15 cellular contexts compared by ENCODE assay signal in genomic region chr1:158025576-158026230, GRCh38. TPM values are rescaled to one million over a fixed set of nuclear protein-coding genes. Genes with fewer than 3 reads are reported as not detected.
DNase-seq lines count a peak whose midpoint lies in the region; ATAC-seq and TF ChIP-seq lines count a peak whose summit lies in the region.
"Had no signal": no experiment of that assay in that cellular context is flagged by ENCODE, and none has a peak within 500 bp of the region (broad histone marks: within the 10 kb centered on the region; RNA-seq: fewer than 3 reads in every experiment).

No MANE protein-coding gene starts in this region.

- H3K4me1 ChIP-seq in GM23338 (ENCODE audit: insufficient read depth) (peaks cover 38% of the 10 kb centered on the region), smooth muscle cell (ENCODE audit: low read depth) (peaks cover 44% of the 10 kb centered on the region)

- TF ChIP-seq CTCF in GM23338 (conservative IDR thresholded peaks at IDR 0.05; ENCODE audit: low read depth in 2 of 2) = no peak
- no peak for TF ChIP-seq CTCF in WERI-Rb-1 (IDR thresholded peaks at IDR 0.05; ENCODE audit: low read depth, low read length)
- no peak for TF ChIP-seq CTCF in smooth muscle cell (IDR thresholded peaks at IDR 0.05; ENCODE audit: borderline replicate concordance, insufficient read depth, poor library complexity, severe bottlenecking)

- no peaks in the 10 kb centered on the region for H3K9me2 ChIP-seq in GM23338 (ENCODE audit: insufficient read depth)

- no peaks in the 10 kb centered on the region for H3K9me3 Mint-ChIP-seq in GM23338
- H3K9me3 Mint-ChIP-seq: effector memory CD8-positive, alpha-beta T cell; IgD-negative memory B cell; stimulated activated effector memory CD8-positive, alpha-beta T cell treated with anti-CD3 and anti-CD28 coated beads, Interleukin-12 subunit alpha, Interleukin-12 subunit beta, amount 100 ng/mL, for 72 hours had no signal

- H3K79me2 ChIP-seq in GM23338 (replicated peaks; ENCODE audit: insufficient read depth) (peaks cover 73% of the 10 kb centered on the region), smooth muscle cell (ENCODE audit: low read depth) (peaks cover 90% of the 10 kb centered on the region)

- WGBS in smooth muscle cell (ENCODE audit: low lambda C conversion rate) = 53% methylated on average over 6 of the region's 6 CpGs

- H3K4me1 Mint-ChIP-seq in GM23338 = peaks cover 62% of the 10 kb centered on the region
- H3K4me1 Mint-ChIP-seq: activated CD4-positive, alpha-beta T cell treated with anti-CD3 and anti-CD28 coated beads for 36 hours; IgD-negative memory B cell; stimulated activated effector memory CD8-positive, alpha-beta T cell treated with anti-CD3 and anti-CD28 coated beads, Interleukin-12 subunit alpha, Interleukin-12 subunit beta, amount 100 ng/mL, for 72 hours had no signal

- H3F3A ChIP-seq in GM23338 (replicated peaks; ENCODE audit: low read depth) (no peaks in the 10 kb centered on the region), smooth muscle cell (ENCODE audit: low read depth) (peaks cover 7% of the 10 kb centered on the region)

- no peaks in the 10 kb centered on the region for H3K36me3 ChIP-seq in GM23338 (ENCODE audit: insufficient read depth)
- H3K36me3 ChIP-seq in WERI-Rb-1 = peaks cover 6% of the 10 kb centered on the region
- no peaks in the 10 kb centered on the region for H3K36me3 ChIP-seq in smooth muscle cell (ENCODE audit: low read depth)
- H3K36me3 ChIP-seq: lower lobe of right lung had no signal

- no peaks in the 10 kb centered on the region for H3K27me3 ChIP-seq in GM23338 (ENCODE audit: insufficient read depth)
- no peaks in the 10 kb centered on the region for H3K27me3 ChIP-seq in WERI-Rb-1 (ENCODE audit: insufficient read depth, low read depth, severe bottlenecking)
- H3K27me3 ChIP-seq in smooth muscle cell (ENCODE audit: low read depth) = no peaks in the 10 kb centered on the region

- DNase-seq in GM23338 (ENCODE audit: low spot score) (no peak), WERI-Rb-1 (no peak), kidney glomerular epithelial cell (lab: John Stamatoyannopoulos, UW) (peak; percentile 89), smooth muscle cell (lab: John Stamatoyannopoulos, UW; ENCODE audit: unreplicated experiment) (no peak), COLO668 (lab: John Stamatoyannopoulos, UW; ENCODE audit: unreplicated experiment) (no peak), midbrain (lab: John Stamatoyannopoulos, UW) (no peak)
- DNase-seq: activated CD4-positive, alpha-beta T cell treated with anti-CD3 and anti-CD28 coated beads for 36 hours; activated T-cell treated with anti-CD3 and anti-CD28 coated beads, Interleukin-2, amount 50 U/mL, for 48 hours; effector memory CD8-positive, alpha-beta T cell; lower lobe of right lung had no signal

- H2AFZ ChIP-seq in GM23338 = no peak overlapping the region
- H2AFZ ChIP-seq in smooth muscle cell (ENCODE audit: low read depth) = no peak overlapping the region

- H3K9ac ChIP-seq in smooth muscle cell (ENCODE audit: low read depth) = no peak overlapping the region

- peak overlapping the region; percentile 79 for H3K27ac Mint-ChIP-seq in GM23338
- H3K27ac Mint-ChIP-seq: activated CD4-positive, alpha-beta T cell treated with anti-CD3 and anti-CD28 coated beads for 36 hours; effector memory CD8-positive, alpha-beta T cell; IgD-negative memory B cell; stimulated activated effector memory CD8-positive, alpha-beta T cell treated with anti-CD3 and anti-CD28 coated beads, Interleukin-12 subunit alpha, Interleukin-12 subunit beta, amount 100 ng/mL, for 72 hours had no signal

- peaks cover 5% of the 10 kb centered on the region; the same call in 2 of the 3 replicates for H3K36me3 Mint-ChIP-seq in GM23338 (ENCODE audit: low read depth)
- H3K36me3 Mint-ChIP-seq: IgD-negative memory B cell; stimulated activated effector memory CD8-positive, alpha-beta T cell treated with anti-CD3 and anti-CD28 coated beads, Interleukin-12 subunit alpha, Interleukin-12 subunit beta, amount 100 ng/mL, for 72 hours had no signal

- peaks cover 8% of the 10 kb centered on the region for H3K27me3 Mint-ChIP-seq in GM23338 (ENCODE audit: insufficient read depth, low read depth, poor library complexity)
- H3K27me3 Mint-ChIP-seq: activated CD4-positive, alpha-beta T cell treated with anti-CD3 and anti-CD28 coated beads for 36 hours had no signal

- H4K20me1 ChIP-seq in GM23338 (replicated peaks; ENCODE audit: insufficient read depth) = no peaks in the 10 kb centered on the region
- peaks cover 69% of the 10 kb centered on the region for H4K20me1 ChIP-seq in smooth muscle cell (ENCODE audit: low read depth)

- 0 out of 2 replicates have a peak overlapping the region, but pooled peaks have one; percentile 74 for H3K27ac ChIP-seq in GM23338 (ENCODE audit: low read depth)
- peak overlapping the region; percentile 70 for H3K27ac ChIP-seq in WERI-Rb-1
- H3K27ac ChIP-seq in smooth muscle cell (ENCODE audit: low read depth) = peak overlapping the region; percentile 66
- H3K27ac ChIP-seq: C4-2B, lower lobe of right lung had no signal

- H3K4me3 Mint-ChIP-seq in GM23338 = no peak overlapping the region; the same call in 2 of the 3 replicates
- H3K4me3 Mint-ChIP-seq: activated CD4-positive, alpha-beta T cell treated with anti-CD3 and anti-CD28 coated beads for 36 hours; effector memory CD8-positive, alpha-beta T cell; IgD-negative memory B cell; stimulated activated effector memory CD8-positive, alpha-beta T cell treated with anti-CD3 and anti-CD28 coated beads, Interleukin-12 subunit alpha, Interleukin-12 subunit beta, amount 100 ng/mL, for 72 hours had no signal

- H3K4me3 ChIP-seq in GM23338 (no peak overlapping the region), WERI-Rb-1 (ENCODE audit: low read depth, low read length) (no peak overlapping the region), smooth muscle cell (no peak overlapping the region)
- H3K4me3 ChIP-seq: lower lobe of right lung had no signal

- H3K9me3 ChIP-seq in WERI-Rb-1 (ENCODE audit: severe bottlenecking) (no peaks in the 10 kb centered on the region), smooth muscle cell (replicated peaks; ENCODE audit: low read depth) (no peaks in the 10 kb centered on the region)
- H3K9me3 ChIP-seq: lower lobe of right lung had no signal

- H3K4me2 ChIP-seq in GM23338 (0 out of 2 replicates have a peak overlapping the region, but pooled peaks have one; percentile 32), smooth muscle cell (peak overlapping the region; percentile 24)

- no peak; the same call in 2 of the 3 replicates for ATAC-seq in GM23338
- ATAC-seq in HG02798 (IDR thresholded peaks at IDR 0.05; ENCODE audit: poor library complexity, unreplicated experiment) = no peak
- no peak for ATAC-seq in HG02763 (IDR thresholded peaks at IDR 0.05; ENCODE audit: unreplicated experiment)
- ATAC-seq: activated CD4-positive, alpha-beta T cell treated with anti-CD3 and anti-CD28 coated beads for 36 hours; effector memory CD8-positive, alpha-beta T cell; lower lobe of right lung; stimulated activated effector memory CD8-positive, alpha-beta T cell treated with anti-CD3 and anti-CD28 coated beads, Interleukin-12 subunit alpha, Interleukin-12 subunit beta, amount 100 ng/mL, for 72 hours had no signal

TF ChIP-seq in GM23338, 12 proteins besides CTCF, POLR2A, EP300 and RAD21 (continues in another document):
- TF ChIP-seq, protein P1, sequence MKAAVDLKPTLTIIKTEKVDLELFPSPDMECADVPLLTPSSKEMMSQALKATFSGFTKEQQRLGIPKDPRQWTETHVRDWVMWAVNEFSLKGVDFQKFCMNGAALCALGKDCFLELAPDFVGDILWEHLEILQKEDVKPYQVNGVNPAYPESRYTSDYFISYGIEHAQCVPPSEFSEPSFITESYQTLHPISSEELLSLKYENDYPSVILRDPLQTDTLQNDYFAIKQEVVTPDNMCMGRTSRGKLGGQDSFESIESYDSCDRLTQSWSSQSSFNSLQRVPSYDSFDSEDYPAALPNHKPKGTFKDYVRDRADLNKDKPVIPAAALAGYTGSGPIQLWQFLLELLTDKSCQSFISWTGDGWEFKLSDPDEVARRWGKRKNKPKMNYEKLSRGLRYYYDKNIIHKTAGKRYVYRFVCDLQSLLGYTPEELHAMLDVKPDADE (IDR thresholded peaks at IDR 0.05) = no peak
- TF ChIP-seq JUNB (IDR thresholded peaks at IDR 0.05; ENCODE audit: unreplicated experiment) (no peak), STAT1 (IDR thresholded peaks at IDR 0.05; ENCODE audit: unreplicated experiment) (no peak), NANOG (IDR thresholded peaks at IDR 0.05; ENCODE audit: borderline replicate concordance) (no peak)
- TF ChIP-seq, protein P2, sequence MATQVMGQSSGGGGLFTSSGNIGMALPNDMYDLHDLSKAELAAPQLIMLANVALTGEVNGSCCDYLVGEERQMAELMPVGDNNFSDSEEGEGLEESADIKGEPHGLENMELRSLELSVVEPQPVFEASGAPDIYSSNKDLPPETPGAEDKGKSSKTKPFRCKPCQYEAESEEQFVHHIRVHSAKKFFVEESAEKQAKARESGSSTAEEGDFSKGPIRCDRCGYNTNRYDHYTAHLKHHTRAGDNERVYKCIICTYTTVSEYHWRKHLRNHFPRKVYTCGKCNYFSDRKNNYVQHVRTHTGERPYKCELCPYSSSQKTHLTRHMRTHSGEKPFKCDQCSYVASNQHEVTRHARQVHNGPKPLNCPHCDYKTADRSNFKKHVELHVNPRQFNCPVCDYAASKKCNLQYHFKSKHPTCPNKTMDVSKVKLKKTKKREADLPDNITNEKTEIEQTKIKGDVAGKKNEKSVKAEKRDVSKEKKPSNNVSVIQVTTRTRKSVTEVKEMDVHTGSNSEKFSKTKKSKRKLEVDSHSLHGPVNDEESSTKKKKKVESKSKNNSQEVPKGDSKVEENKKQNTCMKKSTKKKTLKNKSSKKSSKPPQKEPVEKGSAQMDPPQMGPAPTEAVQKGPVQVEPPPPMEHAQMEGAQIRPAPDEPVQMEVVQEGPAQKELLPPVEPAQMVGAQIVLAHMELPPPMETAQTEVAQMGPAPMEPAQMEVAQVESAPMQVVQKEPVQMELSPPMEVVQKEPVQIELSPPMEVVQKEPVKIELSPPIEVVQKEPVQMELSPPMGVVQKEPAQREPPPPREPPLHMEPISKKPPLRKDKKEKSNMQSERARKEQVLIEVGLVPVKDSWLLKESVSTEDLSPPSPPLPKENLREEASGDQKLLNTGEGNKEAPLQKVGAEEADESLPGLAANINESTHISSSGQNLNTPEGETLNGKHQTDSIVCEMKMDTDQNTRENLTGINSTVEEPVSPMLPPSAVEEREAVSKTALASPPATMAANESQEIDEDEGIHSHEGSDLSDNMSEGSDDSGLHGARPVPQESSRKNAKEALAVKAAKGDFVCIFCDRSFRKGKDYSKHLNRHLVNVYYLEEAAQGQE (IDR thresholded peaks at IDR 0.05; ENCODE audit: unreplicated experiment) = no peak

RNA-seq across cellular contexts. Expression of gene KIRREL1, which starts 32.3 kb away (rescaled TPM):
- 35.2 and 41.0 TPM in 2 replicates for total RNA-seq in GM23338 (2014; rRNA removed; shearing (Covaris generic))
- 5.1 and 5.6 TPM in 2 replicates for polyA plus RNA-seq in GM23338 (2016; fragmentation: Nextera tagmentation; extraction: Ambion mirVana)
- 58.4 and 66.6 TPM in 2 replicates for total RNA-seq in smooth muscle cell
- 40.9 and 41.2 TPM in 2 replicates for polyA plus RNA-seq in smooth muscle cell
- polyA plus RNA-seq: IgD-negative memory B cell had no signal
